ENCODE assay signal across 23 cellular contexts in genomic region chr13:93422980-93423554, GRCh38.
"Had no signal": no experiment of that assay in that cellular context is flagged by ENCODE, and none has a peak within 500 bp of the region (broad histone marks: within the 10 kb centered on the region; RNA-seq: fewer than 3 reads in every experiment).

No MANE protein-coding gene starts in this region.

- H3K4me1 ChIP-seq: heart left ventricle, pancreas, spleen, testis, tibial nerve had no signal

- ATAC-seq: effector memory CD8-positive, alpha-beta T cell; heart left ventricle; left colon; left ventricle myocardium superior; pancreas; right cardiac atrium; stimulated activated memory B cell treated with anti-CD40 and anti-IgM and Interleukin-4, amounts not matched to agents 10 μg/mL and 1 μg/mL and 100 μg/mL, for 72 hours; stimulated activated naive CD8-positive, alpha-beta T cell treated with anti-CD3 and anti-CD28 coated beads, Interleukin-15, amount 100 ng/mL, for 72 hours had no signal

- FAIRE-seq: colon, pancreas had no signal

- H3K27ac ChIP-seq: epithelial cell of prostate, heart left ventricle, pancreas, spleen, testis, tibial nerve had no signal

- H3K9me3 ChIP-seq: esophagus muscularis mucosa, pancreas, testis, tibial nerve had no signal

- H3K4me3 ChIP-seq: esophagus muscularis mucosa, heart left ventricle, lung, pancreas, spleen, testis, tibial nerve had no signal

- DNase-seq: effector memory CD8-positive, alpha-beta T cell; foreskin melanocyte; heart left ventricle; hippocampal formation; left colon; left ventricle myocardium superior; mesendoderm; naive B cell; occipital lobe; pancreas; right cardiac atrium; spleen; stimulated activated CD4-positive, alpha-beta T cell treated with anti-CD3 and anti-CD28 coated beads, Interleukin-15, amount 100 ng/mL, for 24 hours; stimulated activated CD4-positive, alpha-beta T cell treated with anti-CD3 and anti-CD28 coated beads, Interleukin-1b, Interleukin-23, amount 100 ng/mL, for 48 hours; stimulated activated CD4-positive, alpha-beta T cell treated with anti-CD3 and anti-CD28 coated beads, Interleukin-4, amount 100 ng/mL, for 24 hours; stimulated activated naive CD8-positive, alpha-beta T cell treated with anti-CD3 and anti-CD28 coated beads, Interleukin-15, amount 100 ng/mL, for 72 hours; testis had no signal
